Comparison of ENCODE assay signal across 9 cellular contexts in genomic region chr2:134231965-134232340, GRCh38. TPM values are rescaled to one million over a fixed set of nuclear protein-coding genes. Genes with fewer than 3 reads are reported as not detected.
DNase-seq lines count a peak whose midpoint lies in the region; ATAC-seq, FAIRE-seq and TF ChIP-seq lines count a peak whose summit lies in the region.
"Had no signal": no experiment of that assay in that cellular context is flagged by ENCODE, and none has a peak within 500 bp of the region (broad histone marks: within the 10 kb centered on the region; RNA-seq: fewer than 3 reads in every experiment).

No MANE protein-coding gene starts in this region.

- CTCF ChIA-PET in activated CD8-positive, alpha-beta T cell treated with anti-CD3 and anti-CD28 coated beads for 36 hours (lab: Charles Lee), result interaction anchor here (1.5 to 11.0 kb wide), 5 partner anchors 13 to 114 kb away, joined by 3 to 104 read pairs (median 7); no protein-coding TSS in a partner anchor

- H3K4me3 ChIP-seq in body of pancreas, result no peak overlapping the region

- peaks cover 35% of the 10 kb centered on the region for H3K4me1 ChIP-seq in body of pancreas

- peaks cover 23% of the 10 kb centered on the region for H3K36me3 Mint-ChIP-seq in activated CD8-positive, alpha-beta T cell treated with anti-CD3 and anti-CD28 coated beads for 36 hours (ENCODE audit: low read depth)
- H3K36me3 Mint-ChIP-seq in natural killer cell (no peaks in the 10 kb centered on the region), endothelial cell (ENCODE audit: low read depth, unreplicated experiment) (peaks cover 11% of the 10 kb centered on the region), type B pancreatic cell (peaks cover 9% of the 10 kb centered on the region)

- ATAC-seq in HG02623 (IDR thresholded peaks at IDR 0.05; ENCODE audit: unreplicated experiment) (peak; percentile 5), natural killer cell (no peak), body of pancreas (no peak)
- peak; percentile 5 for ATAC-seq in activated CD8-positive, alpha-beta T cell treated with anti-CD3 and anti-CD28 coated beads for 36 hours

- no peaks in the 10 kb centered on the region for H3K27me3 Mint-ChIP-seq in activated CD8-positive, alpha-beta T cell treated with anti-CD3 and anti-CD28 coated beads for 36 hours
- no peaks in the 10 kb centered on the region for H3K27me3 Mint-ChIP-seq in natural killer cell (ENCODE audit: low read depth in 2 of 2)
- peaks cover 3% of the 10 kb centered on the region for H3K27me3 Mint-ChIP-seq in endothelial cell (ENCODE audit: unreplicated experiment)
- no peaks in the 10 kb centered on the region for H3K27me3 Mint-ChIP-seq in type B pancreatic cell

- H3K27ac ChIP-seq in body of pancreas, result no peak overlapping the region

- intact Hi-C loops in activated CD8-positive, alpha-beta T cell treated with anti-CD3 and anti-CD28 coated beads for 36 hours (cut with micrococcal nuclease), result loop anchor here (2.0 kb wide), 1 partner anchor 19 kb away; no protein-coding TSS in a partner anchor
- intact Hi-C loops in natural killer cell (cut with micrococcal nuclease) (no loop called here), body of pancreas (cut with DNase I) (no loop called here)

- TF ChIP-seq CTCF in activated CD8-positive, alpha-beta T cell treated with anti-CD3 and anti-CD28 coated beads for 36 hours (IDR thresholded peaks at IDR 0.05), result no peak
- TF ChIP-seq CTCF in natural killer cell (IDR thresholded peaks at IDR 0.05), result no peak
- TF ChIP-seq CTCF in endothelial cell (IDR thresholded peaks at IDR 0.05; ENCODE audit: unreplicated experiment), result no peak
- TF ChIP-seq CTCF in type B pancreatic cell (conservative IDR thresholded peaks at IDR 0.05), result no peak
- no peak for TF ChIP-seq CTCF in body of pancreas (IDR thresholded peaks at IDR 0.05)

- TF ChIP-seq POLR2A in body of pancreas (IDR thresholded peaks at IDR 0.05) (no peak), GM12891 (IDR thresholded peaks at IDR 0.05; ENCODE audit: low read depth, low read length) (no peak)

- no peaks in the 10 kb centered on the region for H3K36me3 ChIP-seq in body of pancreas (replicated peaks in 1 of 2; ENCODE audit: insufficient read depth in 1 of 2, low read depth in 2 of 2)

- peak overlapping the region; percentile 90 for H3K27ac Mint-ChIP-seq in activated CD8-positive, alpha-beta T cell treated with anti-CD3 and anti-CD28 coated beads for 36 hours
- H3K27ac Mint-ChIP-seq in natural killer cell (peak overlapping the region; percentile 83 to 89), endothelial cell (ENCODE audit: unreplicated experiment) (no peak overlapping the region), type B pancreatic cell (no peak overlapping the region)

- no peaks in the 10 kb centered on the region for H3K9me3 ChIP-seq in body of pancreas

- no peak for FAIRE-seq in GM12891 (lab: Jason Lieb, UNC)

- peaks cover 21% of the 10 kb centered on the region for H3K9me3 Mint-ChIP-seq in activated CD8-positive, alpha-beta T cell treated with anti-CD3 and anti-CD28 coated beads for 36 hours
- peaks cover 0 to 3% of the 10 kb centered on the region in 2 donors for H3K9me3 Mint-ChIP-seq in natural killer cell
- H3K9me3 Mint-ChIP-seq in endothelial cell (ENCODE audit: unreplicated experiment), result no peaks in the 10 kb centered on the region
- peaks cover 13% of the 10 kb centered on the region for H3K9me3 Mint-ChIP-seq in type B pancreatic cell

- DNase-seq in Daoy (ENCODE audit: low read depth) (peak; percentile 5), natural killer cell (no peak), endothelial cell (ENCODE audit: low spot score) (no peak), type B pancreatic cell (ENCODE audit: extremely low spot score, unreplicated experiment) (no peak), body of pancreas (no peak), GM12891 (ENCODE audit: insufficient read length, low spot score) (no peak)
- DNase-seq in activated CD8-positive, alpha-beta T cell treated with anti-CD3 and anti-CD28 coated beads for 36 hours, result no peak
- DNase-seq: activated T-cell treated with anti-CD3 and anti-CD28 coated beads, Interleukin-2, amount 50 U/mL, for 1 hour had no signal

- 88 to 89% methylated on average over 2 of the region's 2 CpGs for WGBS in body of pancreas, 2 donors

- peaks cover 82% of the 10 kb centered on the region for H3K4me1 Mint-ChIP-seq in activated CD8-positive, alpha-beta T cell treated with anti-CD3 and anti-CD28 coated beads for 36 hours (ENCODE audit: low read depth)
- H3K4me1 Mint-ChIP-seq in natural killer cell (peaks cover 78 to 79% of the 10 kb centered on the region in 2 donors), endothelial cell (ENCODE audit: unreplicated experiment) (peaks cover 38% of the 10 kb centered on the region), type B pancreatic cell (ENCODE audit: unreplicated experiment) (no peaks in the 10 kb centered on the region)

- H3K4me3 Mint-ChIP-seq in activated CD8-positive, alpha-beta T cell treated with anti-CD3 and anti-CD28 coated beads for 36 hours, result no peak overlapping the region
- H3K4me3 Mint-ChIP-seq in natural killer cell, result peak overlapping the region; percentile 18
- H3K4me3 Mint-ChIP-seq in endothelial cell (ENCODE audit: unreplicated experiment), result no peak overlapping the region
- no peak overlapping the region for H3K4me3 Mint-ChIP-seq in type B pancreatic cell

- POLR2A ChIA-PET in activated CD8-positive, alpha-beta T cell treated with anti-CD3 and anti-CD28 coated beads for 36 hours (lab: Charles Lee), result interaction anchor here (1.6 kb wide), 1 partner anchor 12 kb away, joined by 10 read pairs; no protein-coding TSS in a partner anchor

- no peaks in the 10 kb centered on the region for H3K27me3 ChIP-seq in body of pancreas

TF ChIP-seq in GM12891, 5 proteins besides CTCF, POLR2A, EP300 and RAD21:
- TF ChIP-seq POU2F2 (IDR thresholded peaks at IDR 0.05; ENCODE audit: low read depth, low read length), result no peak
- no peak for TF ChIP-seq POLR2AphosphoS5 (IDR thresholded peaks at IDR 0.05; ENCODE audit: low read depth, low read length)
- no peak for TF ChIP-seq PAX5 (IDR thresholded peaks at IDR 0.05; ENCODE audit: insufficient read depth, low read length, severe bottlenecking)
- no peak for TF ChIP-seq TAF1 (IDR thresholded peaks at IDR 0.05; ENCODE audit: low read depth, low read length)
- TF ChIP-seq SPI1 (IDR thresholded peaks at IDR 0.05; ENCODE audit: low read depth, low read length), result no peak
TF ChIP-seq in GM12891: peak in this region for 0.

RNA-seq across cellular contexts. Expression of gene MGAT5, which starts 21.9 kb away (rescaled TPM):
- total RNA-seq in Daoy (2014; rRNA removed; shearing (Covaris generic)), result 21.0 and 23.2 TPM in 2 replicates
- total RNA-seq in activated CD8-positive, alpha-beta T cell treated with anti-CD3 and anti-CD28 coated beads for 36 hours, result 10 to 100 TPM; 36.9 to 42.2 TPM
- total RNA-seq in natural killer cell (10 to 100 TPM; 39.7 to 58.2 (median 57.0) TPM), endothelial cell (ENCODE audit: unreplicated experiment) (124 TPM), type B pancreatic cell (ENCODE audit: low replicate concordance) (33.3 and 37.2 TPM in 2 replicates), body of pancreas (10 to 100 TPM; 15.8 to 16.3 TPM)
- 27.6 TPM for polyA plus RNA-seq in GM12891 (2012; ENCODE audit: low read depth, missing spikeins)

Comparison
In these comparisons a context has a peak if more than half of its experiments do, and no peak if none do; other contexts are left out.
1. ATAC-seq: peak in HG02623 (single experiment) and activated CD8-positive, alpha-beta T cell treated with anti-CD3 and anti-CD28 coated beads for 36 hours (single experiment); none in natural killer cell (0 of 3) and body of pancreas (single experiment).
2. H3K27ac Mint-ChIP-seq: peak in activated CD8-positive, alpha-beta T cell treated with anti-CD3 and anti-CD28 coated beads for 36 hours (single experiment) and natural killer cell (2 of 2); none in endothelial cell (single experiment) and type B pancreatic cell (single experiment).